29 cellular contexts compared by ENCODE assay signal in genomic region chr2:119662297-119662696, GRCh38. TPM values are rescaled to one million over a fixed set of nuclear protein-coding genes. Genes with fewer than 3 reads are reported as not detected.
DNase-seq lines count a peak whose midpoint lies in the region; ATAC-seq, FAIRE-seq and TF ChIP-seq lines count a peak whose summit lies in the region.
"Had no signal": no experiment of that assay in that cellular context is flagged by ENCODE, and none has a peak within 500 bp of the region (broad histone marks: within the 10 kb centered on the region; RNA-seq: fewer than 3 reads in every experiment).

No MANE protein-coding gene starts in this region.

- DNase-seq in HepG2 (ENCODE audit: low spot score) (no peak), right lobe of liver (no peak)
- DNase-seq: 8988T; ACHN; AML-193; BE2C; C1 segment of cervical spinal cord; Caco-2; Calu3; CD4-positive, alpha-beta memory T cell; CD4-positive, alpha-beta T cell; CD4-positive, CD25-positive, alpha-beta regulatory T cell; CD8-positive, alpha-beta memory T cell; CD8-positive, alpha-beta T cell; COR-L47; DMS 273 treated with DMSO at 0.1 percent for 48 hours; DMS153; DMS53; DMS79; DMS79 treated with DMSO at 0.1 percent for 48 hours; DND-41; EL had no signal

- H3K4me1 ChIP-seq in HepG2 (ENCODE audit: insufficient read depth, low read length) (no peaks in the 10 kb centered on the region), right lobe of liver (no peaks in the 10 kb centered on the region)
- H3K4me1 ChIP-seq: A549; BE2C; BLaER1; BLaER1 treated with 17β-estradiol and CSF1 and Interleukin-3, amounts not matched to agents 10 nM and 100 nM; Caco-2 had no signal

- no peaks in the 10 kb centered on the region for H4K20me1 ChIP-seq in HepG2 (ENCODE audit: insufficient read depth, low read length)
- H4K20me1 ChIP-seq: BLaER1; BLaER1 treated with 17β-estradiol and CSF1 and Interleukin-3, amounts not matched to agents 10 nM and 100 nM had no signal

- in situ Hi-C loops in HepG2 (cut with HindIII; ENCODE audit: extremely low pct_ligation_motif_present, low pct_unique_long_range_greater_than_20kb), result loop anchor here (5.0 kb wide), 1 partner anchor 255 kb away; no protein-coding TSS in a partner anchor

- CTCF ChIA-PET in HepG2 (lab: Yijun Ruan, JAX; ENCODE audit: low intra/inter-chr PET ratio, low total read pairs), result no interaction called here

- intact Hi-C loops in HepG2 (cut with micrococcal nuclease; ENCODE audit: unreplicated experiment) (no loop called here), right lobe of liver (cut with DNase I) (no loop called here)

- no TSS peak for BruUV-seq in HepG2 (replicated peaks; lab: Mats Ljungman, UMichigan)

- no peak for FAIRE-seq in HepG2 (lab: Jason Lieb, UNC)
- FAIRE-seq: A204.1, A549, D721Med had no signal

- POLR2A ChIA-PET in HepG2 (lab: Yijun Ruan, JAX), result no interaction called here

- no peaks in the 10 kb centered on the region; a peak in 4 of 5 replicates for H3K27me3 ChIP-seq in HepG2 (ENCODE audit: control insufficient read depth in 1 of 2, insufficient read depth in 2 of 2, low read length in 2 of 2)
- no peaks in the 10 kb centered on the region for H3K27me3 ChIP-seq in right lobe of liver
- H3K27me3 ChIP-seq: BE2C; BLaER1; BLaER1 treated with 17β-estradiol and CSF1 and Interleukin-3, amounts not matched to agents 10 nM and 100 nM had no signal

- TF ChIP-seq CTCF in HepG2 (CRISPR knock-in tag; IDR thresholded peaks at IDR 0.05), result no peak
- no peak for TF ChIP-seq CTCF in right lobe of liver (IDR thresholded peaks at IDR 0.05)

- H3K36me3 ChIP-seq in HepG2 (replicated peaks in 1 of 2; ENCODE audit: control insufficient read depth in 1 of 2, insufficient read depth in 2 of 2, low read length in 2 of 2) (no peaks in the 10 kb centered on the region), right lobe of liver (no peaks in the 10 kb centered on the region)
- H3K36me3 ChIP-seq: BE2C; BLaER1; BLaER1 treated with 17β-estradiol and CSF1 and Interleukin-3, amounts not matched to agents 10 nM and 100 nM had no signal

- H3K9me3 ChIP-seq in HepG2 (ENCODE audit: low read length), result no peaks in the 10 kb centered on the region
- no peaks in the 10 kb centered on the region for H3K9me3 ChIP-seq in right lobe of liver
- H3K9me3 ChIP-seq: BE2C, BLaER1, Caco-2 had no signal

- WGBS in HepG2 (ENCODE audit: low lambda C conversion rate), result 30% methylated on average over 3 of the region's 3 CpGs
- WGBS in right lobe of liver (ENCODE audit: insufficient coverage, low coverage, low lambda C conversion rate, missing lambda C conversion rate), result 53% methylated on average over 3 of the region's 3 CpGs

- no peak overlapping the region for H2AFZ ChIP-seq in HepG2 (ENCODE audit: low read length)

- TF ChIP-seq RAD21 in HepG2 (CRISPR knock-in tag; IDR thresholded peaks at IDR 0.05), result no peak

- no peak overlapping the region for H3K4me2 ChIP-seq in HepG2 (ENCODE audit: low read depth, low read length)
- H3K4me2 ChIP-seq: A549; BLaER1; BLaER1 treated with 17β-estradiol and CSF1 and Interleukin-3, amounts not matched to agents 10 nM and 100 nM had no signal

- ATAC-seq in HepG2 (no peak), right lobe of liver (no peak)
- ATAC-seq: A549; CD8-positive, alpha-beta T cell had no signal

- TF ChIP-seq POLR2A in HepG2 (IDR thresholded peaks at IDR 0.05; ENCODE audit: insufficient read depth in 1 of 2, low read depth in 2 of 2, low read length in 2 of 2) (no peak), right lobe of liver (IDR thresholded peaks at IDR 0.05) (no peak)

- TF ChIP-seq EP300 in HepG2 (IDR thresholded peaks at IDR 0.05; ENCODE audit: low read depth in 2 of 2, low read length in 2 of 2), result no peak
- TF ChIP-seq EP300 in HepG2 (CRISPR knock-in tag; IDR thresholded peaks at IDR 0.05; ENCODE audit: borderline replicate concordance), result no peak

- H3K9ac ChIP-seq in HepG2 (ENCODE audit: insufficient read depth, low read depth, low read length), result no peak overlapping the region
- H3K9ac ChIP-seq: BLaER1; BLaER1 treated with 17β-estradiol and CSF1 and Interleukin-3, amounts not matched to agents 10 nM and 100 nM had no signal

- no peak overlapping the region for H3K27ac ChIP-seq in HepG2 (ENCODE audit: extremely low read length, insufficient read depth, low read length)
- H3K27ac ChIP-seq in right lobe of liver, result no peak overlapping the region
- H3K27ac ChIP-seq: 22Rv1; A549; BLaER1; BLaER1 treated with 17β-estradiol and CSF1 and Interleukin-3, amounts not matched to agents 10 nM and 100 nM; C4-2B had no signal

- H3K79me2 ChIP-seq in HepG2 (ENCODE audit: insufficient read depth, low read length), result no peaks in the 10 kb centered on the region

- H3K4me3 ChIP-seq in HepG2 (replicated peaks in 1 of 3; ENCODE audit: insufficient read depth in 1 of 3, low read depth in 2 of 3, low read length in 3 of 3) (no peak overlapping the region), right lobe of liver (no peak overlapping the region)
- H3K4me3 ChIP-seq: A549; BLaER1; BLaER1 treated with 17β-estradiol and CSF1 and Interleukin-3, amounts not matched to agents 10 nM and 100 nM had no signal

TF ChIP-seq in HepG2, 621 proteins besides CTCF, POLR2A, EP300 and RAD21:
- TF ChIP-seq YY1 (IDR thresholded peaks at IDR 0.05; ENCODE audit: insufficient read depth, insufficient replicate concordance, low read depth, low read length) (no peak), ATF7 (IDR thresholded peaks at IDR 0.05) (peak; percentile 89), ATF7 (CRISPR knock-in tag; IDR thresholded peaks at IDR 0.05) (no peak), CREB1 (IDR thresholded peaks at IDR 0.05) (peak; percentile 81), CREB1 (CRISPR knock-in tag; IDR thresholded peaks at IDR 0.05) (no peak)
TF ChIP-seq in HepG2: peak in this region for 2.

RNA-seq across cellular contexts. Expression of gene TMEM177, which starts 16.7 kb away (rescaled TPM):
- total RNA-seq in HepG2 (2016; rRNA removed; fragmentation: Illumina TruSeq; extraction: Trizol) (44.7 and 47.9 TPM in 2 replicates), right lobe of liver (10 to 100 TPM; 12.9 to 27.0 (median 17.9) TPM)
- 15.4 and 16.3 TPM in 2 replicates for total RNA-seq in HepG2 (2016; cell fraction: cytosol; rRNA removed; fragmentation: Illumina TruSeq; extraction: Trizol; ENCODE audit: low read depth)
- total RNA-seq in HepG2 (2016; cell fraction: insoluble cytoplasmic fraction; rRNA removed; fragmentation: Illumina TruSeq; extraction: Trizol), result 47.5 and 49.2 TPM in 2 replicates
- total RNA-seq in HepG2 (2016; cell fraction: membrane; rRNA removed; fragmentation: Illumina TruSeq; extraction: Trizol), result 27.3 and 32.1 TPM in 2 replicates
- 26.1 and 27.7 TPM in 2 replicates for total RNA-seq in HepG2 (2016; cell fraction: nucleus; rRNA removed; fragmentation: Illumina TruSeq; extraction: Trizol)
- polyA plus RNA-seq in HepG2 (2011; rRNA removed), result 34.7 and 46.6 TPM in 2 replicates
- polyA plus RNA-seq in HepG2 (2011; cell fraction: cytosol; rRNA removed), result 34.2 and 43.3 TPM in 2 replicates
- 46.4 and 51.6 TPM in 2 replicates for polyA plus RNA-seq in HepG2 (2011; cell fraction: nucleus; rRNA removed)
- 20.5 and 32.1 TPM in 2 replicates for polyA plus RNA-seq in HepG2 (2012)
- polyA plus RNA-seq in HepG2 (2016; cell fraction: cytosol; fragmentation: Illumina TruSeq; extraction: Trizol; ENCODE audit: low read depth), result 12.8 and 13.4 TPM in 2 replicates
- 62.8 and 62.9 TPM in 2 replicates for polyA plus RNA-seq in HepG2 (2016; cell fraction: insoluble cytoplasmic fraction; fragmentation: Illumina TruSeq; extraction: Trizol; ENCODE audit: low read depth)
- 19.9 and 21.6 TPM in 2 replicates for polyA plus RNA-seq in HepG2 (2016; cell fraction: membrane; fragmentation: Illumina TruSeq; extraction: Trizol; ENCODE audit: low read depth)
- polyA plus RNA-seq in HepG2 (2016; cell fraction: nucleus; fragmentation: Illumina TruSeq; extraction: Trizol; ENCODE audit: insufficient read depth, low read depth), result 41.1 and 43.7 TPM in 2 replicates
- 22.7 and 58.5 TPM in 2 replicates for polyA minus RNA-seq in HepG2 (2011; rRNA and poly(A)+ RNA removed; ENCODE audit: low replicate concordance)
- polyA minus RNA-seq in HepG2 (2011; cell fraction: cytosol; rRNA and poly(A)+ RNA removed), result 13.8 and 15.2 TPM in 2 replicates
- polyA minus RNA-seq in HepG2 (2011; cell fraction: nucleus; rRNA and poly(A)+ RNA removed), result 49.2 and 53.5 TPM in 2 replicates
